In genomic region chr1:145935708-145936107, GRCh38 we compare ENCODE assay signal across 17 cellular contexts.
"Had no signal": no experiment of that assay in that cellular context is flagged by ENCODE, and none has a peak within 500 bp of the region (broad histone marks: within the 10 kb centered on the region; RNA-seq: fewer than 3 reads in every experiment).

No MANE protein-coding gene starts in this region.

- ATAC-seq: body of pancreas, gastroesophageal sphincter had no signal

- DNase-seq: activated CD4-positive, alpha-beta T cell treated with anti-CD3 and anti-CD28 coated beads, Interleukin-2, amount 50 U/mL, for 4 hours; activated CD4-positive, CD25-positive, alpha-beta regulatory T cell treated with anti-CD3 and anti-CD28 coated beads, Interleukin-2, amount 50 U/mL, for 72 hours; amniotic stem cell; body of pancreas; central memory CD4-positive, alpha-beta T cell; cortex of kidney; effector CD8-positive, alpha-beta T cell; nephron progenitor cell; occipital lobe; stimulated activated CD4-positive, alpha-beta T cell treated with anti-CD3 and anti-CD28 coated beads, Interleukin-4, amount 100 ng/mL, for 24 hours; stimulated activated naive CD4-positive, alpha-beta T cell; tibial artery; uterus had no signal

- H3K4me1 ChIP-seq: body of pancreas, gastroesophageal sphincter, right atrium auricular region, tibial artery, uterus had no signal

- H3K4me3 ChIP-seq: body of pancreas, gastroesophageal sphincter, right atrium auricular region, skin epidermis, tibial artery, uterus had no signal

- H3K27ac ChIP-seq: body of pancreas, gastroesophageal sphincter, right atrium auricular region, tibial artery, uterus had no signal

- H3K9me3 Mint-ChIP-seq: activated T-helper 1 cell treated with anti-CD3 and anti-CD28 coated beads, Interleukin-12 subunit alpha, Interleukin-12 subunit beta, Interleukin-2, Interleukin-4 antibody, amounts not matched to agents 30 ng/mL and 10 ng/mL and 1 ng/mL, durations not matched to agents 14 hours and 24 hours and 36 hours; nephron progenitor cell had no signal

- H3K36me3 ChIP-seq: uterus had no signal

- H3K27me3 ChIP-seq: body of pancreas, gastroesophageal sphincter, right atrium auricular region, tibial artery, uterus had no signal

- H3K4me3 Mint-ChIP-seq: activated T-helper 1 cell treated with anti-CD3 and anti-CD28 coated beads, Interleukin-12 subunit alpha, Interleukin-12 subunit beta, Interleukin-2, Interleukin-4 antibody, amounts not matched to agents 30 ng/mL and 10 ng/mL and 1 ng/mL, durations not matched to agents 14 hours and 24 hours and 36 hours; nephron progenitor cell had no signal

- H3K9me3 ChIP-seq: body of pancreas, gastroesophageal sphincter, right atrium auricular region, tibial artery, uterus had no signal

- H3K27ac Mint-ChIP-seq: activated T-helper 1 cell treated with anti-CD3 and anti-CD28 coated beads, Interleukin-12 subunit alpha, Interleukin-12 subunit beta, Interleukin-2, Interleukin-4 antibody, amounts not matched to agents 30 ng/mL and 10 ng/mL and 1 ng/mL, durations not matched to agents 14 hours and 24 hours and 36 hours; nephron progenitor cell had no signal
